In genomic region chr6:15255481-15256414, GRCh38 we compare ENCODE assay signal across 11 cellular contexts. TPM values are rescaled to one million over a fixed set of nuclear protein-coding genes. Genes with fewer than 3 reads are reported as not detected.
DNase-seq lines count a peak whose midpoint lies in the region; ATAC-seq lines count a peak whose summit lies in the region.
"Had no signal": no experiment of that assay in that cellular context is flagged by ENCODE, and none has a peak within 500 bp of the region (broad histone marks: within the 10 kb centered on the region; RNA-seq: fewer than 3 reads in every experiment).

No MANE protein-coding gene starts in this region.

- H3K4me3 Mint-ChIP-seq in activated naive CD8-positive, alpha-beta T cell treated with anti-CD3 and anti-CD28 coated beads for 36 hours = peak overlapping the region; percentile 14

- peaks cover 95% of the 10 kb centered on the region for H3K4me1 Mint-ChIP-seq in activated naive CD8-positive, alpha-beta T cell treated with anti-CD3 and anti-CD28 coated beads for 36 hours

- no peak for DNase-seq in activated naive CD4-positive, alpha-beta T cell treated with anti-CD3 and anti-CD28 coated beads, Interleukin-2, amount 50 U/mL, for 72 hours (ENCODE audit: low spot score in 2 of 2)
- no peak for DNase-seq in activated naive CD4-positive, alpha-beta T cell (lab: John Stamatoyannopoulos, UW)
- no peak for DNase-seq in activated naive CD8-positive, alpha-beta T cell treated with anti-CD3 and anti-CD28 coated beads for 36 hours
- DNase-seq in stimulated activated naive CD8-positive, alpha-beta T cell treated with anti-CD3 and anti-CD28 coated beads, Interleukin-15, Interleukin-2, amounts not matched to agents 100 U/mL and 50 U/mL, for 24 hours = no peak
- DNase-seq in NCI-H226 (no peak), hippocampal formation (lab: John Stamatoyannopoulos, UW) (no peak), NCI-H345 treated with DMSO at 0.1 percent for 48 hours (lab: John Stamatoyannopoulos, UW; ENCODE audit: unreplicated experiment) (no peak)
- DNase-seq: DMS53; stimulated activated CD4-positive, alpha-beta T cell treated with anti-CD3 and anti-CD28 coated beads, Interleukin-4, amount 100 ng/mL, for 1 hour had no signal

- H3K9me3 Mint-ChIP-seq in activated naive CD4-positive, alpha-beta T cell treated with anti-CD3 and anti-CD28 coated beads, Interleukin-2, amount 50 U/mL, for 72 hours = peaks cover 0 to 5% of the 10 kb centered on the region in 2 donors
- no peaks in the 10 kb centered on the region for H3K9me3 Mint-ChIP-seq in activated naive CD8-positive, alpha-beta T cell treated with anti-CD3 and anti-CD28 coated beads for 36 hours

- peak overlapping the region; percentile 67 to 70 for H3K27ac Mint-ChIP-seq in activated naive CD4-positive, alpha-beta T cell treated with anti-CD3 and anti-CD28 coated beads, Interleukin-2, amount 50 U/mL, for 72 hours
- H3K27ac Mint-ChIP-seq in activated naive CD8-positive, alpha-beta T cell treated with anti-CD3 and anti-CD28 coated beads for 36 hours = peak overlapping the region; percentile 73

- H3K27me3 Mint-ChIP-seq in activated naive CD8-positive, alpha-beta T cell treated with anti-CD3 and anti-CD28 coated beads for 36 hours = no peaks in the 10 kb centered on the region

- peaks cover 21 to 77% of the 10 kb centered on the region in 2 donors for H3K36me3 Mint-ChIP-seq in activated naive CD4-positive, alpha-beta T cell treated with anti-CD3 and anti-CD28 coated beads, Interleukin-2, amount 50 U/mL, for 72 hours
- peaks cover 70% of the 10 kb centered on the region for H3K36me3 Mint-ChIP-seq in activated naive CD8-positive, alpha-beta T cell treated with anti-CD3 and anti-CD28 coated beads for 36 hours

- ATAC-seq in activated naive CD4-positive, alpha-beta T cell treated with anti-CD3 and anti-CD28 coated beads, Interleukin-2, amount 50 U/mL, for 72 hours = peak; percentile 27 to 64
- ATAC-seq in HG03159 (IDR thresholded peaks at IDR 0.05; ENCODE audit: unreplicated experiment) = peak; percentile 63
- ATAC-seq in stimulated activated naive CD8-positive, alpha-beta T cell treated with anti-CD3 and anti-CD28 coated beads, Interleukin-15, Interleukin-2, amounts not matched to agents 100 U/mL and 50 U/mL, for 24 hours = peak; percentile 38
- ATAC-seq: SK-N-SH treated with all-trans-retinoic acid at 6 μM for 48 hours had no signal

RNA-seq across cellular contexts. Expression of gene JARID2, which starts 9.9 kb away (rescaled TPM):
- 10 to 100 TPM; 35.3 to 36.3 TPM for total RNA-seq in activated naive CD4-positive, alpha-beta T cell treated with anti-CD3 and anti-CD28 coated beads, Interleukin-2, amount 50 U/mL, for 72 hours
- total RNA-seq in activated naive CD8-positive, alpha-beta T cell treated with anti-CD3 and anti-CD28 coated beads for 36 hours = 10 to 100 TPM; 19.3 to 20.1 TPM
